ENCODE assay signal across 1 cellular context in genomic region chr5:160260881-160261815, GRCh38.
TF ChIP-seq lines count a peak whose summit lies in the region.

No MANE protein-coding gene starts in this region.

TF ChIP-seq in SK-N-SH, 30 proteins besides CTCF, POLR2A, EP300 and RAD21 (continued from another document):
- TF ChIP-seq, protein P1, sequence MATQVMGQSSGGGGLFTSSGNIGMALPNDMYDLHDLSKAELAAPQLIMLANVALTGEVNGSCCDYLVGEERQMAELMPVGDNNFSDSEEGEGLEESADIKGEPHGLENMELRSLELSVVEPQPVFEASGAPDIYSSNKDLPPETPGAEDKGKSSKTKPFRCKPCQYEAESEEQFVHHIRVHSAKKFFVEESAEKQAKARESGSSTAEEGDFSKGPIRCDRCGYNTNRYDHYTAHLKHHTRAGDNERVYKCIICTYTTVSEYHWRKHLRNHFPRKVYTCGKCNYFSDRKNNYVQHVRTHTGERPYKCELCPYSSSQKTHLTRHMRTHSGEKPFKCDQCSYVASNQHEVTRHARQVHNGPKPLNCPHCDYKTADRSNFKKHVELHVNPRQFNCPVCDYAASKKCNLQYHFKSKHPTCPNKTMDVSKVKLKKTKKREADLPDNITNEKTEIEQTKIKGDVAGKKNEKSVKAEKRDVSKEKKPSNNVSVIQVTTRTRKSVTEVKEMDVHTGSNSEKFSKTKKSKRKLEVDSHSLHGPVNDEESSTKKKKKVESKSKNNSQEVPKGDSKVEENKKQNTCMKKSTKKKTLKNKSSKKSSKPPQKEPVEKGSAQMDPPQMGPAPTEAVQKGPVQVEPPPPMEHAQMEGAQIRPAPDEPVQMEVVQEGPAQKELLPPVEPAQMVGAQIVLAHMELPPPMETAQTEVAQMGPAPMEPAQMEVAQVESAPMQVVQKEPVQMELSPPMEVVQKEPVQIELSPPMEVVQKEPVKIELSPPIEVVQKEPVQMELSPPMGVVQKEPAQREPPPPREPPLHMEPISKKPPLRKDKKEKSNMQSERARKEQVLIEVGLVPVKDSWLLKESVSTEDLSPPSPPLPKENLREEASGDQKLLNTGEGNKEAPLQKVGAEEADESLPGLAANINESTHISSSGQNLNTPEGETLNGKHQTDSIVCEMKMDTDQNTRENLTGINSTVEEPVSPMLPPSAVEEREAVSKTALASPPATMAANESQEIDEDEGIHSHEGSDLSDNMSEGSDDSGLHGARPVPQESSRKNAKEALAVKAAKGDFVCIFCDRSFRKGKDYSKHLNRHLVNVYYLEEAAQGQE (IDR thresholded peaks at IDR 0.05; ENCODE audit: low read depth, low read length), result no peak
- TF ChIP-seq SMC3 (IDR thresholded peaks at IDR 0.05; ENCODE audit: low read depth, low read length) (no peak), RFX5 (IDR thresholded peaks at IDR 0.05; ENCODE audit: low read length) (no peak), ELF1 (IDR thresholded peaks at IDR 0.05) (no peak), JUND (IDR thresholded peaks at IDR 0.05) (no peak), PBX3 (IDR thresholded peaks at IDR 0.05) (no peak)
